18 cellular contexts compared by ENCODE assay signal in the genomic region with DNA sequence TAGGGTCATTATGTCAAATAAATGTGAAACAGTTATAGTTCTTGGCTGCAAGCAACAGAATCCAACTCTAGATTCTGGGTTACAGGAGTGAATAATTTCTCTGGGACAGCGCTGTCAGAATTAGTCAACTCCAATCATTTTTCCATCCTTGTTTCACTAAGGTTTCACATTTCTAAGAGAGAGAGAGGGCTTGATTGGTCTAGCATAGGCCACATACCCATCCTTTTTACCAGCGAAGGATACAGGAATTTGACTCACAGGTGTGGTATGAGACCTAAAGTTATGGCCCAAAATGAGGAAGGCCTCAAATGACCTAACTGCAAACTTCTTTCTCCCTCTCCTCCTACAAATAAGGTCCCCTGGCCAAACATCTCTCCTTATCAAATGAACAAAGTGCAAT. TPM values are rescaled to one million over a fixed set of nuclear protein-coding genes. Genes with fewer than 3 reads are reported as not detected.
"Had no signal": no experiment of that assay in that cellular context is flagged by ENCODE, and none has a peak within 500 bp of the region (broad histone marks: within the 10 kb centered on the region; RNA-seq: fewer than 3 reads in every experiment).

No MANE protein-coding gene starts in this region.

- H3K9me3 Mint-ChIP-seq: naive B cell; nephron; stimulated activated memory B cell treated with anti-CD40 and anti-IgM and Interleukin-4, amounts not matched to agents 10 μg/mL and 1 μg/mL and 100 μg/mL, for 72 hours; type B pancreatic cell had no signal

- ATAC-seq: esophagus mucosa; heart left ventricle; left colon; psoas muscle; right lobe of liver; stimulated activated memory B cell treated with anti-CD40 and anti-IgM and Interleukin-4, amounts not matched to agents 10 μg/mL and 1 μg/mL and 100 μg/mL, for 72 hours had no signal

- DNase-seq: effector memory CD4-positive, alpha-beta T cell; heart left ventricle; hippocampal formation; left colon; mesendoderm; naive B cell; psoas muscle; retina; right lobe of liver; stimulated activated CD4-positive, alpha-beta T cell treated with anti-CD3 and anti-CD28 coated beads, Interleukin-4, amount 100 ng/mL, for 1 hour; stimulated activated CD8-positive, alpha-beta memory T cell treated with anti-CD3 and anti-CD28 coated beads, Interleukin-4, amount 100 ng/mL, for 48 hours had no signal

- H3K27ac Mint-ChIP-seq: naive B cell; nephron; stimulated activated memory B cell treated with anti-CD40 and anti-IgM and Interleukin-4, amounts not matched to agents 10 μg/mL and 1 μg/mL and 100 μg/mL, for 72 hours; type B pancreatic cell had no signal

- H3K4me1 Mint-ChIP-seq: nephron had no signal

- H3K27me3 Mint-ChIP-seq: stimulated activated memory B cell treated with anti-CD40 and anti-IgM and Interleukin-4, amounts not matched to agents 10 μg/mL and 1 μg/mL and 100 μg/mL, for 72 hours; type B pancreatic cell had no signal

- H3K4me3 Mint-ChIP-seq: naive B cell; nephron; stimulated activated memory B cell treated with anti-CD40 and anti-IgM and Interleukin-4, amounts not matched to agents 10 μg/mL and 1 μg/mL and 100 μg/mL, for 72 hours; type B pancreatic cell had no signal

- H3K36me3 Mint-ChIP-seq: naive B cell; stimulated activated memory B cell treated with anti-CD40 and anti-IgM and Interleukin-4, amounts not matched to agents 10 μg/mL and 1 μg/mL and 100 μg/mL, for 72 hours; type B pancreatic cell had no signal

RNA-seq across cellular contexts. Expression of a gene that starts 25.5 kb away (rescaled TPM):
- total RNA-seq: esophagus mucosa, fibroblast of lung, glomerular endothelial cell, left colon, lung microvascular endothelial cell, psoas muscle, right lobe of liver had no signal
